Comparison of ENCODE assay signal across 13 cellular contexts in genomic region chr10:29288906-29289305, GRCh38. TPM values are rescaled to one million over a fixed set of nuclear protein-coding genes. Genes with fewer than 3 reads are reported as not detected.
DNase-seq lines count a peak whose midpoint lies in the region; FAIRE-seq and TF ChIP-seq lines count a peak whose summit lies in the region.
"Not testable (repeated sequence)": the region's sequence is repeated elsewhere in the genome, so short reads cannot be mapped to it uniquely, and the experiment has no call there.
"Had no signal": no experiment of that assay in that cellular context is flagged by ENCODE, and none has a peak within 500 bp of the region (broad histone marks: within the 10 kb centered on the region; RNA-seq: fewer than 3 reads in every experiment).

Gene LYZL1 (plus strand): TSS chr10:29289070. CDS start chr10:29291868, 2,798 bp downstream.

- not testable (repeated sequence) for H3K4me1 ChIP-seq in H1 (replicated peaks in 1 of 4; ENCODE audit: control insufficient read depth in 3 of 4, insufficient read depth in 4 of 4, low read length in 3 of 4); neuronal stem cell (ENCODE audit: control insufficient read depth in 2 of 2, insufficient read depth in 1 of 2, low read depth in 1 of 2, low read length in 2 of 2)

- not testable (repeated sequence) for H3K27me3 Mint-ChIP-seq in mesothelial cell of epicardium (ENCODE audit: low read depth)

- not testable (repeated sequence) for H3K4ac ChIP-seq in H1 (replicated peaks; ENCODE audit: insufficient read length, low read depth, low read length); neuronal stem cell (ENCODE audit: low read length)

- TF ChIP-seq POLR2A in GM12891 (IDR thresholded peaks at IDR 0.05; ENCODE audit: low read depth, low read length); H1 (IDR thresholded peaks at IDR 0.05; ENCODE audit: control extremely low read depth in 1 of 2, low read depth in 2 of 2, low read length in 2 of 2): not testable (repeated sequence)

- FAIRE-seq in GM12891 (lab: Jason Lieb, UNC): peak; percentile 35
- FAIRE-seq in H1 (lab: Jason Lieb, UNC): peak; percentile 45
- FAIRE-seq in urothelium cell line (lab: Jason Lieb, UNC): peak; percentile 61

- H3K56ac ChIP-seq in H1 (replicated peaks; ENCODE audit: insufficient read length, low read depth, low read length): not testable (repeated sequence)

- peaks cover 30% of the 10 kb centered on the region for H3K4me1 Mint-ChIP-seq in mesothelial cell of epicardium

- not testable (repeated sequence) for DNase-seq in GM12891 (ENCODE audit: insufficient read length, low spot score); H1 (ENCODE audit: low read depth in 1 of 2, low spot score in 2 of 2); mesothelial cell of epicardium (ENCODE audit: low spot score in 2 of 2, unreplicated experiment in 2 of 2); urothelium cell line (ENCODE audit: low spot score)
- DNase-seq in neuronal stem cell (ENCODE audit: low spot score) (peak; percentile 14), retina (peak; percentile 34)

- not testable (repeated sequence) for H3K79me1 ChIP-seq in H1 (ENCODE audit: low read depth, low read length); neuronal stem cell (ENCODE audit: low read depth, low read length)

- not testable (repeated sequence) for TF ChIP-seq EP300 in H1 (IDR thresholded peaks at IDR 0.05; ENCODE audit: borderline replicate concordance in 1 of 2, low read depth in 2 of 2, low read length in 2 of 2)

- not testable (repeated sequence) for H3K27me3 ChIP-seq in H1 (replicated peaks in 1 of 4; ENCODE audit: control insufficient read depth in 3 of 4, extremely low read depth in 1 of 4, insufficient read depth in 3 of 4, low read length in 3 of 4); neuronal stem cell (ENCODE audit: control insufficient read depth in 3 of 3, insufficient read depth in 3 of 3, low read depth in 1 of 3, low read length in 3 of 3)

- not testable (repeated sequence) for H2BK12ac ChIP-seq in H1 (ENCODE audit: low read depth, low read length); neuronal stem cell (ENCODE audit: low read length)

- not testable (repeated sequence) for H3K23me2 ChIP-seq in H1 (ENCODE audit: low read depth, low read length)

- not testable (repeated sequence) for H2BK20ac ChIP-seq in H1 (ENCODE audit: low read length)

- not testable (repeated sequence) for TF ChIP-seq CTCF in H1 (IDR thresholded peaks at IDR 0.05; ENCODE audit: control extremely low read depth in 1 of 3, insufficient read depth in 1 of 3, low read depth in 1 of 3, low read length in 3 of 3); mesothelial cell of epicardium (IDR thresholded peaks at IDR 0.05; ENCODE audit: unreplicated experiment)

- H3K79me2 ChIP-seq in H1 (ENCODE audit: control insufficient read depth in 1 of 2, insufficient read depth in 2 of 2, low read length in 2 of 2): not testable (repeated sequence)

- WGBS in H1 (ENCODE audit: extremely low coverage in 1 of 2, insufficient coverage in 1 of 2, insufficient read length in 1 of 2, insufficient replicate concordance in 2 of 2, low coverage in 1 of 2, low lambda C conversion rate in 2 of 2, missing lambda C conversion rate in 1 of 2), 2 experiments: 86% methylated on average over 6 of the region's 6 CpGs; no CpG with 5 or more reads in 1 of the 2 experiments
- no CpG with 5 or more reads among the region's 6 CpGs for WGBS in neuronal stem cell (ENCODE audit: extremely low coverage in 2 of 2, insufficient read length in 2 of 2, insufficient replicate concordance in 1 of 2), 2 donors

- not testable (repeated sequence) for H3K9ac ChIP-seq in H1 (replicated peaks in 1 of 4; ENCODE audit: extremely low read depth in 1 of 4, low read depth in 3 of 4, low read length in 3 of 4); neuronal stem cell (ENCODE audit: low read depth, low read length, poor library complexity)

- not testable (repeated sequence) for H3K23ac ChIP-seq in H1 (ENCODE audit: insufficient read length); neuronal stem cell (ENCODE audit: low read depth, low read length, poor library complexity)

- TF ChIP-seq RAD21 in H1 (IDR thresholded peaks at IDR 0.05 in 1 of 2, conservative IDR thresholded peaks at IDR 0.05 in 1 of 2; ENCODE audit: low read depth in 2 of 2, low read length in 2 of 2): not testable (repeated sequence)

- H2AFZ ChIP-seq in H1 (ENCODE audit: low read length); neuronal stem cell (ENCODE audit: low read length): not testable (repeated sequence)

- not testable (repeated sequence) for H3K14ac ChIP-seq in H1 (ENCODE audit: insufficient read length); neuronal stem cell (ENCODE audit: low read length)

- H2BK15ac ChIP-seq in H1 (ENCODE audit: low read length); neuronal stem cell (ENCODE audit: low read length): not testable (repeated sequence)

- H2AK5ac ChIP-seq in H1 (ENCODE audit: low read depth, low read length); neuronal stem cell (ENCODE audit: low read depth, low read length): not testable (repeated sequence)

- H3K4me3 ChIP-seq in H1 (ENCODE audit: extremely low read depth in 1 of 4, insufficient read depth in 2 of 4, low read depth in 3 of 4, low read length in 4 of 4); neuronal stem cell (ENCODE audit: low read length in 2 of 2): not testable (repeated sequence)

- POLR2A ChIA-PET in H1 (lab: Charles Lee; ENCODE audit: partially characterized antibody): not testable (repeated sequence)

- H4K5ac ChIP-seq in H1 (ENCODE audit: insufficient read length, low read depth, low read length): not testable (repeated sequence)

- H3K18ac ChIP-seq in H1 (ENCODE audit: extremely low read depth, low read length); neuronal stem cell (ENCODE audit: low read length): not testable (repeated sequence)

- H3K27ac ChIP-seq in H1 (ENCODE audit: low read depth, low read length); neuronal stem cell (replicated peaks; ENCODE audit: low read length): not testable (repeated sequence)

- H4K8ac ChIP-seq in H1 (ENCODE audit: extremely low read depth, insufficient read depth, low read length); neuronal stem cell (ENCODE audit: low read depth, low read length): not testable (repeated sequence)

- not testable (repeated sequence) for H2BK120ac ChIP-seq in H1 (replicated peaks; ENCODE audit: low read depth, low read length); neuronal stem cell (ENCODE audit: low read depth, low read length)

- not testable (repeated sequence) for H3K9me3 ChIP-seq in H1 (ENCODE audit: insufficient read depth in 2 of 2, low read depth in 1 of 2, low read length in 1 of 2); neuronal stem cell (replicated peaks in 1 of 2; ENCODE audit: control insufficient read depth in 2 of 2, insufficient read depth in 1 of 2, low read depth in 1 of 2, low read length in 2 of 2)

- not testable (repeated sequence) for H4K20me1 ChIP-seq in H1 (replicated peaks in 1 of 2; ENCODE audit: control insufficient read depth in 1 of 2, insufficient read depth in 2 of 2, low read length in 2 of 2)

- not testable (repeated sequence) for H3K36me3 ChIP-seq in H1 (ENCODE audit: control insufficient read depth in 2 of 4, insufficient read depth in 4 of 4, low read length in 3 of 4); neuronal stem cell (replicated peaks in 1 of 2; ENCODE audit: control insufficient read depth in 2 of 2, insufficient read depth in 2 of 2, low read length in 2 of 2)

- peak within 1 kb of the TSS; percentile 87 for H3K27ac Mint-ChIP-seq in mesothelial cell of epicardium

- not testable (repeated sequence) for H3K4me3 Mint-ChIP-seq in mesothelial cell of epicardium

- H3K36me3 Mint-ChIP-seq in mesothelial cell of epicardium: not testable (repeated sequence)

- not testable (repeated sequence) for H4K91ac ChIP-seq in H1 (replicated peaks; ENCODE audit: insufficient read length, low read length); neuronal stem cell (ENCODE audit: low read depth, low read length, poor library complexity)

- not testable (repeated sequence) for H3K4me2 ChIP-seq in H1 (ENCODE audit: insufficient read depth in 1 of 2, low read depth in 2 of 2, low read length in 2 of 2); neuronal stem cell (ENCODE audit: insufficient read depth, low read length, poor library complexity, severe bottlenecking)

- peaks cover 10% of the 10 kb centered on the region for H3K9me3 Mint-ChIP-seq in mesothelial cell of epicardium

- H2BK5ac ChIP-seq in H1 (ENCODE audit: low read depth, low read length); neuronal stem cell (ENCODE audit: low read length): not testable (repeated sequence)

- CTCF ChIA-PET in H1 (lab: Charles Lee; ENCODE audit: partially characterized antibody): interaction anchor here (0.6 to 1.0 kb wide), 3 partner anchors 36 to 104 kb away, joined by 3 read pairs; no protein-coding TSS in a partner anchor

RNA-seq across cellular contexts. Expression of gene LYZL1, which starts in this region (rescaled TPM):
- polyA plus RNA-seq in GM12891 (2012; ENCODE audit: low read depth, missing spikeins): not detected
- not detected in 2 replicates for total RNA-seq in H1 (2021; fragmentation: NEBNext Ultra II Directional; extraction: Animal tissue kit (Norgen Biotek cat#: 25700))
- polyA plus RNA-seq in H1 (2011; rRNA removed): not detected in 2 replicates
- not detected for polyA plus RNA-seq in H1 (2011; cell fraction: cytosol; rRNA removed)
- polyA plus RNA-seq in H1 (2011; cell fraction: nucleus; rRNA removed): not detected
- polyA plus RNA-seq in H1 (2012, experiment 1 of 2): not detected in 4 replicates
- not detected for polyA plus RNA-seq in H1 (2012, experiment 2 of 2)
- not detected for polyA plus RNA-seq in H1 (2013, experiment 1 of 2)
- not detected for polyA plus RNA-seq in H1 (2013, experiment 2 of 2)
- not detected in 2 replicates for polyA minus RNA-seq in H1 (2011; rRNA and poly(A)+ RNA removed)
- not detected for polyA minus RNA-seq in H1 (2011; cell fraction: cytosol; rRNA and poly(A)+ RNA removed)
- not detected for polyA minus RNA-seq in H1 (2011; cell fraction: nucleus; rRNA and poly(A)+ RNA removed)
- not detected in 3 replicates for total RNA-seq in mesothelial cell of epicardium
- not detected for polyA plus RNA-seq in neuronal stem cell (2013, experiment 1 of 2)
- not detected for polyA plus RNA-seq in neuronal stem cell (2013, experiment 2 of 2)
- total RNA-seq: A673; CD4-positive, alpha-beta memory T cell; CD4-positive, CD25-positive, alpha-beta regulatory T cell; CD8-positive, alpha-beta memory T cell; Daoy had no signal
- polyA plus RNA-seq: AG04450; CD14-positive monocyte; CD4-positive, alpha-beta memory T cell; CD4-positive, CD25-positive, alpha-beta regulatory T cell; CD8-positive, alpha-beta memory T cell had no signal
